In genomic region chr5:173057062-173057924, GRCh38 we compare ENCODE assay signal across 8 cellular contexts. TPM values are rescaled to one million over a fixed set of nuclear protein-coding genes. Genes with fewer than 3 reads are reported as not detected.
DNase-seq lines count a peak whose midpoint lies in the region; ATAC-seq and TF ChIP-seq lines count a peak whose summit lies in the region.

No MANE protein-coding gene starts in this region.

- no peaks in the 10 kb centered on the region for H3K27me3 ChIP-seq in mucosa of rectum (ENCODE audit: control insufficient read depth in 2 of 2, insufficient read depth in 2 of 2, low read length in 2 of 2)

- peak; percentile 61 for DNase-seq in DMS153 treated with DMSO at 0.1 percent for 48 hours (lab: John Stamatoyannopoulos, UW; ENCODE audit: unreplicated experiment)
- DNase-seq in OCI-M2 (lab: John Stamatoyannopoulos, UW; ENCODE audit: unreplicated experiment): peak; percentile 71
- peak; percentile 98 for DNase-seq in activated T-cell treated with anti-CD3 and anti-CD28 coated beads, Interleukin-2, amount 50 U/mL, for 1 hour
- DNase-seq in epithelial cell of proximal tubule (ENCODE audit: low read depth): peak; percentile 64
- DNase-seq in stimulated activated CD8-positive, alpha-beta memory T cell treated with anti-CD3 and anti-CD28 coated beads, Interleukin-4, amount 100 ng/mL, for 4 hours (ENCODE audit: low read depth in 2 of 2, low spot score in 1 of 2): peak; percentile 97 to 98

- ATAC-seq in GM21619 (IDR thresholded peaks at IDR 0.05; ENCODE audit: unreplicated experiment): peak; percentile 76

- H3K4me1 ChIP-seq in mucosa of rectum (ENCODE audit: control insufficient read depth in 2 of 2, insufficient read depth in 2 of 2, low read length in 2 of 2): peaks cover 5 to 15% of the 10 kb centered on the region in 2 donors

- no peak for TF ChIP-seq RAD21 in Ishikawa (IDR thresholded peaks at IDR 0.05; ENCODE audit: low read depth)

- H3K9ac ChIP-seq in mucosa of rectum (ENCODE audit: low read depth in 1 of 2, low read length in 2 of 2): peak overlapping the region; percentile 78 to 93

- no peaks in the 10 kb centered on the region for H3K36me3 ChIP-seq in mucosa of rectum (ENCODE audit: control insufficient read depth in 2 of 2, insufficient read depth in 2 of 2, low read length in 2 of 2)

- H3K4me3 ChIP-seq in epithelial cell of proximal tubule (ENCODE audit: low read depth, low read length): peak overlapping the region; percentile 79
- H3K4me3 ChIP-seq in mucosa of rectum (ENCODE audit: low read length in 2 of 2): peak overlapping the region; percentile 93 to 99

- H3K27ac ChIP-seq in mucosa of rectum (ENCODE audit: low read depth in 2 of 2, low read length in 2 of 2): peak overlapping the region; percentile 97 to 98

- TF ChIP-seq CTCF in epithelial cell of proximal tubule (conservative IDR thresholded peaks at IDR 0.05; ENCODE audit: low read depth, low read length): no peak

- 0 out of 2 replicates have a peak, but pooled peaks have one; percentile 25 for TF ChIP-seq EP300 in Ishikawa (IDR thresholded peaks at IDR 0.05; ENCODE audit: borderline replicate concordance)

- no peaks in the 10 kb centered on the region for H3K9me3 ChIP-seq in mucosa of rectum (ENCODE audit: control insufficient read depth in 2 of 2, low read length in 2 of 2)

TF ChIP-seq in Ishikawa, 13 proteins besides CTCF, POLR2A, EP300 and RAD21:
- TF ChIP-seq, protein P1, sequence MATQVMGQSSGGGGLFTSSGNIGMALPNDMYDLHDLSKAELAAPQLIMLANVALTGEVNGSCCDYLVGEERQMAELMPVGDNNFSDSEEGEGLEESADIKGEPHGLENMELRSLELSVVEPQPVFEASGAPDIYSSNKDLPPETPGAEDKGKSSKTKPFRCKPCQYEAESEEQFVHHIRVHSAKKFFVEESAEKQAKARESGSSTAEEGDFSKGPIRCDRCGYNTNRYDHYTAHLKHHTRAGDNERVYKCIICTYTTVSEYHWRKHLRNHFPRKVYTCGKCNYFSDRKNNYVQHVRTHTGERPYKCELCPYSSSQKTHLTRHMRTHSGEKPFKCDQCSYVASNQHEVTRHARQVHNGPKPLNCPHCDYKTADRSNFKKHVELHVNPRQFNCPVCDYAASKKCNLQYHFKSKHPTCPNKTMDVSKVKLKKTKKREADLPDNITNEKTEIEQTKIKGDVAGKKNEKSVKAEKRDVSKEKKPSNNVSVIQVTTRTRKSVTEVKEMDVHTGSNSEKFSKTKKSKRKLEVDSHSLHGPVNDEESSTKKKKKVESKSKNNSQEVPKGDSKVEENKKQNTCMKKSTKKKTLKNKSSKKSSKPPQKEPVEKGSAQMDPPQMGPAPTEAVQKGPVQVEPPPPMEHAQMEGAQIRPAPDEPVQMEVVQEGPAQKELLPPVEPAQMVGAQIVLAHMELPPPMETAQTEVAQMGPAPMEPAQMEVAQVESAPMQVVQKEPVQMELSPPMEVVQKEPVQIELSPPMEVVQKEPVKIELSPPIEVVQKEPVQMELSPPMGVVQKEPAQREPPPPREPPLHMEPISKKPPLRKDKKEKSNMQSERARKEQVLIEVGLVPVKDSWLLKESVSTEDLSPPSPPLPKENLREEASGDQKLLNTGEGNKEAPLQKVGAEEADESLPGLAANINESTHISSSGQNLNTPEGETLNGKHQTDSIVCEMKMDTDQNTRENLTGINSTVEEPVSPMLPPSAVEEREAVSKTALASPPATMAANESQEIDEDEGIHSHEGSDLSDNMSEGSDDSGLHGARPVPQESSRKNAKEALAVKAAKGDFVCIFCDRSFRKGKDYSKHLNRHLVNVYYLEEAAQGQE (IDR thresholded peaks at IDR 0.05; ENCODE audit: low read depth): no peak
- TF ChIP-seq TAF1 (IDR thresholded peaks at IDR 0.05; ENCODE audit: low read depth): peak; percentile 66
- TF ChIP-seq TCF12 (IDR thresholded peaks at IDR 0.05; ENCODE audit: low read depth): peak; percentile 24; the same call in 1 of the 2 replicates
- 0 out of 2 replicates have a peak, but pooled peaks have one; percentile 13 for TF ChIP-seq FOXM1 (IDR thresholded peaks at IDR 0.05; ENCODE audit: borderline replicate concordance, low read depth)
- peak; percentile 64 for TF ChIP-seq CREB1 (IDR thresholded peaks at IDR 0.05; ENCODE audit: low read depth)
- TF ChIP-seq, protein P2, sequence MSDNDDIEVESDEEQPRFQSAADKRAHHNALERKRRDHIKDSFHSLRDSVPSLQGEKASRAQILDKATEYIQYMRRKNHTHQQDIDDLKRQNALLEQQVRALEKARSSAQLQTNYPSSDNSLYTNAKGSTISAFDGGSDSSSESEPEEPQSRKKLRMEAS (IDR thresholded peaks at IDR 0.05): peak; percentile 70
- TF ChIP-seq EGR1 (IDR thresholded peaks at IDR 0.05): no peak
- peak; percentile 66; the same call in 1 of the 2 replicates for TF ChIP-seq ZBTB7A (IDR thresholded peaks at IDR 0.05; ENCODE audit: low read depth)
- peak; percentile 68 for TF ChIP-seq USF1 (IDR thresholded peaks at IDR 0.05)
- TF ChIP-seq YY1 (IDR thresholded peaks at IDR 0.05; ENCODE audit: low read depth): peak; percentile 96
- no peak for TF ChIP-seq NFIC (IDR thresholded peaks at IDR 0.05)

RNA-seq across cellular contexts. Expression of gene CREBRF, which starts 1.1 kb away (rescaled TPM):
- 1.8 and 2.8 TPM in 2 replicates for total RNA-seq in epithelial cell of proximal tubule

Comparison
In these comparisons a context has a peak if more than half of its experiments do, and no peak if none do; other contexts are left out.
1. Peak in every context shown above with its lines: DNase-seq, ATAC-seq, H3K4me3 ChIP-seq and H3K27ac ChIP-seq.